In genomic region chr15:44541282-44541958, GRCh38 we compare ENCODE assay signal across 11 cellular contexts. TPM values are rescaled to one million over a fixed set of nuclear protein-coding genes. Genes with fewer than 3 reads are reported as not detected.
DNase-seq lines count a peak whose midpoint lies in the region; ATAC-seq and TF ChIP-seq lines count a peak whose summit lies in the region.
"Had no signal": no experiment of that assay in that cellular context is flagged by ENCODE, and none has a peak within 500 bp of the region (broad histone marks: within the 10 kb centered on the region; RNA-seq: fewer than 3 reads in every experiment).

No MANE protein-coding gene starts in this region.

- peaks cover 64% of the 10 kb centered on the region for H3K4me1 Mint-ChIP-seq in activated T-cell treated with anti-CD3 and anti-CD28 coated beads, Interleukin-2, amount 50 U/mL, for 4 hours (ENCODE audit: low read depth)

- H3K27ac ChIP-seq in subcutaneous abdominal adipose tissue (ENCODE audit: low read depth, low read length) (peak overlapping the region; percentile 63), caudate nucleus (ENCODE audit: low read depth, low read length) (no peak overlapping the region)

- H3K27me3 Mint-ChIP-seq in activated T-cell treated with anti-CD3 and anti-CD28 coated beads, Interleukin-2, amount 50 U/mL, for 4 hours (ENCODE audit: low read depth) = no peaks in the 10 kb centered on the region

- H3K4me1 ChIP-seq in subcutaneous abdominal adipose tissue (ENCODE audit: control insufficient read depth in 5 of 5, insufficient read depth in 5 of 5, low read length in 5 of 5) = peaks cover 4 to 49% (median 43%) of the 10 kb centered on the region in 5 donors

- peak overlapping the region in 1 of 5 donors; percentile 32 for H3K9ac ChIP-seq in subcutaneous abdominal adipose tissue (ENCODE audit: low read length in 5 of 5)

- peaks cover 38% of the 10 kb centered on the region for H3K36me3 Mint-ChIP-seq in activated T-cell treated with anti-CD3 and anti-CD28 coated beads, Interleukin-2, amount 50 U/mL, for 4 hours (ENCODE audit: insufficient read depth)

- TF ChIP-seq CTCF in WI38 (IDR thresholded peaks at IDR 0.05; ENCODE audit: low read depth, low read length) = no peak

- H3K36me3 ChIP-seq in subcutaneous abdominal adipose tissue (ENCODE audit: control insufficient read depth in 5 of 5, insufficient read depth in 5 of 5, low read length in 5 of 5) = peaks cover 0 to 10% (median 3%) of the 10 kb centered on the region in 5 donors

- no peak for DNase-seq in activated T-cell treated with anti-CD3 and anti-CD28 coated beads, Interleukin-2, amount 50 U/mL, for 4 hours
- DNase-seq in activated T-cell treated with anti-CD3 and anti-CD28 coated beads, Interleukin-2, amount 50 U/mL, for 1 hour = no peak
- DNase-seq in fibroblast of the conjunctiva (ENCODE audit: low read depth) (peak; percentile 62), caudate nucleus (lab: John Stamatoyannopoulos, UW) (no peak), NCI-H1694 (lab: John Stamatoyannopoulos, UW) (no peak), MV-4-11 (lab: John Stamatoyannopoulos, UW) (no peak)
- DNase-seq: activated naive CD4-positive, alpha-beta T cell; COR-L47 had no signal

- H3K27me3 ChIP-seq in subcutaneous abdominal adipose tissue (ENCODE audit: control insufficient read depth in 5 of 5, insufficient read depth in 4 of 5, low read length in 5 of 5) = no peaks in the 10 kb centered on the region

- ATAC-seq in activated T-cell treated with anti-CD3 and anti-CD28 coated beads, Interleukin-2, amount 50 U/mL, for 4 hours = no peak
- ATAC-seq: left lobe of liver had no signal

- H3K4me3 Mint-ChIP-seq in activated T-cell treated with anti-CD3 and anti-CD28 coated beads, Interleukin-2, amount 50 U/mL, for 4 hours = peak overlapping the region; percentile 37

- H3K4me3 ChIP-seq in WI38 (ENCODE audit: low read depth, low read length) = peak overlapping the region; percentile 24; the same call in 1 of the 2 replicates
- no peak overlapping the region for H3K4me3 ChIP-seq in subcutaneous abdominal adipose tissue (ENCODE audit: low read depth in 1 of 5, low read length in 5 of 5)

- H3K9me3 ChIP-seq in subcutaneous abdominal adipose tissue (ENCODE audit: control insufficient read depth in 5 of 5, low read length in 5 of 5) = no peaks in the 10 kb centered on the region

- no peaks in the 10 kb centered on the region for H3K9me3 Mint-ChIP-seq in activated T-cell treated with anti-CD3 and anti-CD28 coated beads, Interleukin-2, amount 50 U/mL, for 4 hours

RNA-seq across cellular contexts. Expression of gene EIF3J, which starts 4.5 kb away (rescaled TPM):
- total RNA-seq in activated T-cell treated with anti-CD3 and anti-CD28 coated beads, Interleukin-2, amount 50 U/mL, for 4 hours = 100 to 1,000 TPM; 197 to 214 (median 201) TPM
